21 cellular contexts compared by ENCODE assay signal in the genomic region with DNA sequence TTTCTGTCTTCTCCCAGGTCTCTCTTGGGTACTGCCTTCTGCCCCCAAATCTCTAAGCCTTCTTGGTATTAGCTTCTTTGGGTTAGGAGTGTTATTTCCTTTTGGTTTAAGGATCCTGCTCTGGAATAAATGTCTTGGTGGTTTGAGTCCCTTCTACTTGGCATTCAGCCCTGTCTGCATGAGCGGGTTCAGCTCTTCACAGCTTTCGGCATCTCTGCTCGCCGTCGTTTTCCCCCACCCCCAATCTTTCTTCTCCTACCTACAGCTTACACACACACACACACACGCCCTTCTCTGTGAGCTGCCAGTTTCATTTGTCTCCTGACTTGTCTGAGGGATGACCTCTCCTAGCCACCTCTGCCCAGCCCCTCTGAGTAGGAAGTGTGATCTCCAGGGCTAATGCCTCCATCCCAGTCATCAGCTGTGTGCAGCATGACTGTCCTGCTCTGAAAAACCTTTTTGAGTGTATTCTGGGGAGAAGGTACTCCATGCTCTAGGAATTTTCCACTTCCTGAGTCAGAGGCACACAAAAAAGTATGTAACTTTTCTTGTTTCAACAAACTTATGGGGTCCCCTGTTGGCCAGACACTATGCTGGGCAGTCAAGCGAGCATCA. TPM values are rescaled to one million over a fixed set of nuclear protein-coding genes. Genes with fewer than 3 reads are reported as not detected.
DNase-seq lines count a peak whose midpoint lies in the region; ATAC-seq, FAIRE-seq and TF ChIP-seq lines count a peak whose summit lies in the region.
"Had no signal": no experiment of that assay in that cellular context is flagged by ENCODE, and none has a peak within 500 bp of the region (broad histone marks: within the 10 kb centered on the region; RNA-seq: fewer than 3 reads in every experiment).

No MANE protein-coding gene starts in this region.

- peak overlapping the region; percentile 60 for H3K9ac ChIP-seq in astrocyte (ENCODE audit: low read length)

- no peak overlapping the region for H2AFZ ChIP-seq in astrocyte (ENCODE audit: low read depth, low read length)

- peak overlapping the region; percentile 69 for H3K27ac Mint-ChIP-seq in CD8-positive, alpha-beta T cell
- no peak overlapping the region for H3K27ac Mint-ChIP-seq in astrocyte (ENCODE audit: unreplicated experiment)
- peak overlapping the region; percentile 42 for H3K27ac Mint-ChIP-seq in memory B cell

- H3K4me1 Mint-ChIP-seq in CD8-positive, alpha-beta T cell (ENCODE audit: low read depth): peaks cover 36% of the 10 kb centered on the region
- H3K4me1 Mint-ChIP-seq in astrocyte (ENCODE audit: low read depth, unreplicated experiment) (peaks cover 20% of the 10 kb centered on the region), memory B cell (peaks cover 30% of the 10 kb centered on the region)

- H3K36me3 Mint-ChIP-seq in CD8-positive, alpha-beta T cell: peaks cover 75% of the 10 kb centered on the region
- peaks cover 26% of the 10 kb centered on the region for H3K36me3 Mint-ChIP-seq in astrocyte (ENCODE audit: low read depth, unreplicated experiment)
- H3K36me3 Mint-ChIP-seq in memory B cell: peaks cover 35% of the 10 kb centered on the region

- POLR2A ChIA-PET in CD8-positive, alpha-beta T cell (lab: Charles Lee): interaction anchor here (1.8 kb wide), 1 partner anchor 17 kb away, joined by 13 read pairs; a partner anchor contains a TSS

- TF ChIP-seq CTCF in CD8-positive, alpha-beta T cell (IDR thresholded peaks at IDR 0.05): no peak
- TF ChIP-seq CTCF in astrocyte (IDR thresholded peaks at IDR 0.05; ENCODE audit: insufficient read depth, low read depth, low read length): no peak

- peaks cover 49% of the 10 kb centered on the region for H3K36me3 ChIP-seq in CD8-positive, alpha-beta T cell (ENCODE audit: insufficient read depth, low read length)
- H3K36me3 ChIP-seq in astrocyte (ENCODE audit: insufficient read depth, low read length): peaks cover 36% of the 10 kb centered on the region

- peaks cover 67% of the 10 kb centered on the region for H3K79me2 ChIP-seq in astrocyte (ENCODE audit: insufficient read depth, low read length)

- H3K9me3 Mint-ChIP-seq in CD8-positive, alpha-beta T cell: no peaks in the 10 kb centered on the region
- no peaks in the 10 kb centered on the region for H3K9me3 Mint-ChIP-seq in astrocyte (ENCODE audit: unreplicated experiment)
- no peaks in the 10 kb centered on the region for H3K9me3 Mint-ChIP-seq in memory B cell

- no peak overlapping the region for H3K4me3 Mint-ChIP-seq in CD8-positive, alpha-beta T cell
- H3K4me3 Mint-ChIP-seq in astrocyte (ENCODE audit: unreplicated experiment) (no peak overlapping the region), memory B cell (no peak overlapping the region)

- CTCF ChIA-PET in CD8-positive, alpha-beta T cell (lab: Charles Lee): no interaction called here

- peaks cover 23% of the 10 kb centered on the region for H3K4me1 ChIP-seq in CD8-positive, alpha-beta T cell (ENCODE audit: insufficient read depth, low read length)
- H3K4me1 ChIP-seq in astrocyte (ENCODE audit: insufficient read depth, low read length): peaks cover 16% of the 10 kb centered on the region
- H3K4me1 ChIP-seq: HAP-1, SJCRH30 had no signal

- intact Hi-C loops in CD8-positive, alpha-beta T cell (cut with DNase I, micrococcal nuclease): no loop called here

- DNase-seq in AG08395 (ENCODE audit: low spot score) (peak; percentile 25), astrocyte (ENCODE audit: low read depth) (peak; percentile 6), memory B cell (ENCODE audit: low spot score in 2 of 2) (no peak), NCI-H1694 treated with DMSO at 0.1 percent for 48 hours (lab: John Stamatoyannopoulos, UW) (no peak), HUDEP-2 (lab: John Stamatoyannopoulos, UW; ENCODE audit: unreplicated experiment in 76 of 76) (no peak)
- no peak for DNase-seq in CD8-positive, alpha-beta T cell
- DNase-seq: DMS79; effector CD4-positive, alpha-beta T cell; left cardiac atrium; NCI-H1092 treated with DMSO at 0.1 percent for 48 hours; NCI-H2081; NCI-H446; PC-3; SJCRH30; stimulated activated CD4-positive, alpha-beta T cell treated with anti-CD3 and anti-CD28 coated beads, Interleukin-2, amount 100 ng/mL, for 48 hours; upper lobe of left lung had no signal

- H3K27me3 Mint-ChIP-seq in CD8-positive, alpha-beta T cell (ENCODE audit: low read depth): no peaks in the 10 kb centered on the region
- no peaks in the 10 kb centered on the region for H3K27me3 Mint-ChIP-seq in astrocyte (ENCODE audit: low read depth, unreplicated experiment)
- H3K27me3 Mint-ChIP-seq in memory B cell: no peaks in the 10 kb centered on the region

- no peaks in the 10 kb centered on the region for H3K27me3 ChIP-seq in CD8-positive, alpha-beta T cell (ENCODE audit: insufficient read depth, low read length)
- H3K27me3 ChIP-seq in astrocyte (ENCODE audit: insufficient read depth, low read length): no peaks in the 10 kb centered on the region
- H3K27me3 ChIP-seq: SJCRH30, upper lobe of left lung had no signal

- no peaks in the 10 kb centered on the region for H3K9me3 ChIP-seq in CD8-positive, alpha-beta T cell (ENCODE audit: low read length)
- no peaks in the 10 kb centered on the region for H3K9me3 ChIP-seq in astrocyte (ENCODE audit: insufficient read depth, low read depth, low read length)
- H3K9me3 ChIP-seq: HAP-1, SJCRH30, upper lobe of left lung had no signal

- no peak for ATAC-seq in CD8-positive, alpha-beta T cell
- ATAC-seq in memory B cell (ENCODE audit: low read depth): no peak
- no peak for ATAC-seq in GM18498 (IDR thresholded peaks at IDR 0.05; ENCODE audit: unreplicated experiment)
- no peak for ATAC-seq in HG02981 (IDR thresholded peaks at IDR 0.05; ENCODE audit: unreplicated experiment)
- ATAC-seq: esophagus mucosa, left cardiac atrium, PC-3 had no signal

- H3K4me3 ChIP-seq in CD8-positive, alpha-beta T cell (ENCODE audit: low read depth, low read length): no peak overlapping the region
- no peak overlapping the region for H3K4me3 ChIP-seq in astrocyte (ENCODE audit: insufficient read depth, low read depth, low read length)
- H3K4me3 ChIP-seq: HAP-1, SJCRH30, upper lobe of left lung had no signal

- FAIRE-seq in astrocyte (lab: Jason Lieb, UNC): no peak
- FAIRE-seq: GM12892 had no signal

- peaks cover 77% of the 10 kb centered on the region for H4K20me1 ChIP-seq in astrocyte (ENCODE audit: insufficient read depth, low read length)

- H3K27ac ChIP-seq in CD8-positive, alpha-beta T cell (ENCODE audit: low read depth, low read length): no peak overlapping the region
- H3K27ac ChIP-seq in astrocyte (ENCODE audit: low read depth, low read length): peak overlapping the region; percentile 10
- H3K27ac ChIP-seq: SJCRH30, upper lobe of left lung had no signal

- H3K4me2 ChIP-seq in astrocyte (ENCODE audit: low read length): peak overlapping the region; percentile 60

RNA-seq across cellular contexts. Expression of a gene that starts 4.7 kb away (rescaled TPM):
- 10 to 100 TPM; 30.8 to 42.3 TPM for total RNA-seq in CD8-positive, alpha-beta T cell
- total RNA-seq in astrocyte: 39.2 and 47.1 TPM in 2 replicates

RNA-seq across cellular contexts. Expression of a gene that starts 17.2 kb away (rescaled TPM):
- 10 to 100 TPM; 15.5 to 15.8 TPM for total RNA-seq in CD8-positive, alpha-beta T cell
- 4.1 and 4.8 TPM in 2 replicates for total RNA-seq in astrocyte

RNA-seq across cellular contexts. Expression of a gene that starts 26.7 kb away (rescaled TPM):
- total RNA-seq in CD8-positive, alpha-beta T cell: 10 to 100 TPM; 60.0 to 66.8 TPM
- 62.3 and 67.2 TPM in 2 replicates for total RNA-seq in astrocyte

RNA-seq across cellular contexts. Expression of a gene that starts 26.8 kb away (rescaled TPM):
- 1 to 10 TPM; 7.8 to 8.2 TPM for total RNA-seq in CD8-positive, alpha-beta T cell
- total RNA-seq in astrocyte: 21.6 and 25.2 TPM in 2 replicates

RNA-seq across cellular contexts. Expression of a gene that starts 30.7 kb away (rescaled TPM):
- total RNA-seq in CD8-positive, alpha-beta T cell: not detected
- 0.94 and 1.9 TPM in 2 replicates for total RNA-seq in astrocyte
- total RNA-seq: SJCRH30 had no signal

Comparison
In these comparisons a context has a peak if more than half of its experiments do, and no peak if none do; other contexts are left out.
1. DNase-seq: peak in AG08395 (single experiment) and astrocyte (single experiment); none in CD8-positive, alpha-beta T cell (0 of 7), memory B cell (0 of 2), NCI-H1694 treated with DMSO at 0.1 percent for 48 hours (single experiment) and HUDEP-2 (0 of 76).